1 cellular context compared by ENCODE assay signal in the genomic region with DNA sequence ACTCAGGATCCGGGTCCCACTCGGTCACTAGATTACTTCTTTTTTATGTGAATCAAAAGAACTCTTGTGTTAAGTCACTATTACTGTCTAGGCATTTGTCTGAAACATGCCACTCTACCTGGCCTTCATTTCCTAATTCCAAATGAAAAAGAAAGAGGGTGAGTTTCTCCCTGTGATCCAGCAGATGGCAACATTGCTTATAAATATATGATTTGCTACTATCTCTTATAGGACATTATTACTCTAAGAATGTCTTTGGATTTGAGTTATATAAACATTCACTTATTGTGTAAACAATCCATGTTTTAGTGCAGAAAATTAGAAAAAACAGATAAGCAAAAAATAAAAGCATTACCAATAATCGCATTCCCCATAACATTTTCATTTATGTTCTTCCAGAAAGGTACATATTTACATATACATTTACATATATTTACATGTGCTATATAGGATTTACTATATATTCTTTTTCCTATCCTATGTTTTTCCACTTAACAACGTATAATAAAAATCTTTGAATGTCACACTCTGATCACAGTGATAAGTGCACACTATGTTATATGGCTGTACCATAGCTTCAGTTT.
TF ChIP-seq lines count a peak whose summit lies in the region.

No MANE protein-coding gene starts in this region.

TF ChIP-seq in GM12878, 131 proteins besides CTCF, POLR2A, EP300 and RAD21 (continued from another document):
- TF ChIP-seq, protein P1, sequence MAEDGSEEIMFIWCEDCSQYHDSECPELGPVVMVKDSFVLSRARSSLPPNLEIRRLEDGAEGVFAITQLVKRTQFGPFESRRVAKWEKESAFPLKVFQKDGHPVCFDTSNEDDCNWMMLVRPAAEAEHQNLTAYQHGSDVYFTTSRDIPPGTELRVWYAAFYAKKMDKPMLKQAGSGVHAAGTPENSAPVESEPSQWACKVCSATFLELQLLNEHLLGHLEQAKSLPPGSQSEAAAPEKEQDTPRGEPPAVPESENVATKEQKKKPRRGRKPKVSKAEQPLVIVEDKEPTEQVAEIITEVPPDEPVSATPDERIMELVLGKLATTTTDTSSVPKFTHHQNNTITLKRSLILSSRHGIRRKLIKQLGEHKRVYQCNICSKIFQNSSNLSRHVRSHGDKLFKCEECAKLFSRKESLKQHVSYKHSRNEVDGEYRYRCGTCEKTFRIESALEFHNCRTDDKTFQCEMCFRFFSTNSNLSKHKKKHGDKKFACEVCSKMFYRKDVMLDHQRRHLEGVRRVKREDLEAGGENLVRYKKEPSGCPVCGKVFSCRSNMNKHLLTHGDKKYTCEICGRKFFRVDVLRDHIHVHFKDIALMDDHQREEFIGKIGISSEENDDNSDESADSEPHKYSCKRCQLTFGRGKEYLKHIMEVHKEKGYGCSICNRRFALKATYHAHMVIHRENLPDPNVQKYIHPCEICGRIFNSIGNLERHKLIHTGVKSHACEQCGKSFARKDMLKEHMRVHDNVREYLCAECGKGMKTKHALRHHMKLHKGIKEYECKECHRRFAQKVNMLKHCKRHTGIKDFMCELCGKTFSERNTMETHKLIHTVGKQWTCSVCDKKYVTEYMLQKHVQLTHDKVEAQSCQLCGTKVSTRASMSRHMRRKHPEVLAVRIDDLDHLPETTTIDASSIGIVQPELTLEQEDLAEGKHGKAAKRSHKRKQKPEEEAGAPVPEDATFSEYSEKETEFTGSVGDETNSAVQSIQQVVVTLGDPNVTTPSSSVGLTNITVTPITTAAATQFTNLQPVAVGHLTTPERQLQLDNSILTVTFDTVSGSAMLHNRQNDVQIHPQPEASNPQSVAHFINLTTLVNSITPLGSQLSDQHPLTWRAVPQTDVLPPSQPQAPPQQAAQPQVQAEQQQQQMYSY (CRISPR knock-in tag; IDR thresholded peaks at IDR 0.05) = no peak
- no peak for TF ChIP-seq CBX5 (IDR thresholded peaks at IDR 0.05; ENCODE audit: low read depth)
- TF ChIP-seq KDM1A (IDR thresholded peaks at IDR 0.05; ENCODE audit: borderline replicate concordance) = no peak
- no peak for TF ChIP-seq CHD1 (IDR thresholded peaks at IDR 0.05; ENCODE audit: low read depth, low read length)
